ENCODE assay signal across 2 cellular contexts in the genomic region with DNA sequence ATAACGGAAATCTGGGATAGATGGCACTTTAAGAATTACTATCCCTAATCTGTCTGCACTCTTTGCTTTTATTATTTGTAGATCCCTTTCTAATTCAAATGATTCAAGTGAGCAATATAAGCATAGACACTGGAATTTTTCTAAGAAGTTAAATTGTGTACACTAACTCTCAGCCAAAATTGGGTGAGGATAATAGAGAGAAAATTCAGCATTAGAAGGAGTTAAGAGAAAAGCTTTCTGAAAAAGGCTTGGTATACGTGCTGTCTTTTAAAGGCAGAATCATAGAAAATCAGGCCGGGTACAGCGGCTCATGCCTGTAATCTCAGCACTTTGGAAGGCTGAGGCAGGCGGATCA.
TF ChIP-seq lines count a peak whose summit lies in the region.

No MANE protein-coding gene starts in this region.

TF ChIP-seq in GM23338, 12 proteins besides CTCF, POLR2A, EP300 and RAD21 (continues in another document):
- TF ChIP-seq CREB1 (CRISPR knock-in tag; IDR thresholded peaks at IDR 0.05; ENCODE audit: low read depth) (no peak), ZNF114 (CRISPR knock-in tag; IDR thresholded peaks at IDR 0.05) (no peak), EZH2phosphoT487 (IDR thresholded peaks at IDR 0.05; ENCODE audit: unreplicated experiment) (no peak), NANOG (IDR thresholded peaks at IDR 0.05; ENCODE audit: borderline replicate concordance) (no peak), EZH2 (IDR thresholded peaks at IDR 0.05; ENCODE audit: low read depth, unreplicated experiment) (no peak), JUNB (IDR thresholded peaks at IDR 0.05; ENCODE audit: unreplicated experiment) (no peak), ZNF331 (CRISPR knock-in tag; IDR thresholded peaks at IDR 0.05; ENCODE audit: low read depth) (no peak)
- TF ChIP-seq, protein P1, sequence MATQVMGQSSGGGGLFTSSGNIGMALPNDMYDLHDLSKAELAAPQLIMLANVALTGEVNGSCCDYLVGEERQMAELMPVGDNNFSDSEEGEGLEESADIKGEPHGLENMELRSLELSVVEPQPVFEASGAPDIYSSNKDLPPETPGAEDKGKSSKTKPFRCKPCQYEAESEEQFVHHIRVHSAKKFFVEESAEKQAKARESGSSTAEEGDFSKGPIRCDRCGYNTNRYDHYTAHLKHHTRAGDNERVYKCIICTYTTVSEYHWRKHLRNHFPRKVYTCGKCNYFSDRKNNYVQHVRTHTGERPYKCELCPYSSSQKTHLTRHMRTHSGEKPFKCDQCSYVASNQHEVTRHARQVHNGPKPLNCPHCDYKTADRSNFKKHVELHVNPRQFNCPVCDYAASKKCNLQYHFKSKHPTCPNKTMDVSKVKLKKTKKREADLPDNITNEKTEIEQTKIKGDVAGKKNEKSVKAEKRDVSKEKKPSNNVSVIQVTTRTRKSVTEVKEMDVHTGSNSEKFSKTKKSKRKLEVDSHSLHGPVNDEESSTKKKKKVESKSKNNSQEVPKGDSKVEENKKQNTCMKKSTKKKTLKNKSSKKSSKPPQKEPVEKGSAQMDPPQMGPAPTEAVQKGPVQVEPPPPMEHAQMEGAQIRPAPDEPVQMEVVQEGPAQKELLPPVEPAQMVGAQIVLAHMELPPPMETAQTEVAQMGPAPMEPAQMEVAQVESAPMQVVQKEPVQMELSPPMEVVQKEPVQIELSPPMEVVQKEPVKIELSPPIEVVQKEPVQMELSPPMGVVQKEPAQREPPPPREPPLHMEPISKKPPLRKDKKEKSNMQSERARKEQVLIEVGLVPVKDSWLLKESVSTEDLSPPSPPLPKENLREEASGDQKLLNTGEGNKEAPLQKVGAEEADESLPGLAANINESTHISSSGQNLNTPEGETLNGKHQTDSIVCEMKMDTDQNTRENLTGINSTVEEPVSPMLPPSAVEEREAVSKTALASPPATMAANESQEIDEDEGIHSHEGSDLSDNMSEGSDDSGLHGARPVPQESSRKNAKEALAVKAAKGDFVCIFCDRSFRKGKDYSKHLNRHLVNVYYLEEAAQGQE (IDR thresholded peaks at IDR 0.05; ENCODE audit: unreplicated experiment) = no peak
- TF ChIP-seq, protein P2, sequence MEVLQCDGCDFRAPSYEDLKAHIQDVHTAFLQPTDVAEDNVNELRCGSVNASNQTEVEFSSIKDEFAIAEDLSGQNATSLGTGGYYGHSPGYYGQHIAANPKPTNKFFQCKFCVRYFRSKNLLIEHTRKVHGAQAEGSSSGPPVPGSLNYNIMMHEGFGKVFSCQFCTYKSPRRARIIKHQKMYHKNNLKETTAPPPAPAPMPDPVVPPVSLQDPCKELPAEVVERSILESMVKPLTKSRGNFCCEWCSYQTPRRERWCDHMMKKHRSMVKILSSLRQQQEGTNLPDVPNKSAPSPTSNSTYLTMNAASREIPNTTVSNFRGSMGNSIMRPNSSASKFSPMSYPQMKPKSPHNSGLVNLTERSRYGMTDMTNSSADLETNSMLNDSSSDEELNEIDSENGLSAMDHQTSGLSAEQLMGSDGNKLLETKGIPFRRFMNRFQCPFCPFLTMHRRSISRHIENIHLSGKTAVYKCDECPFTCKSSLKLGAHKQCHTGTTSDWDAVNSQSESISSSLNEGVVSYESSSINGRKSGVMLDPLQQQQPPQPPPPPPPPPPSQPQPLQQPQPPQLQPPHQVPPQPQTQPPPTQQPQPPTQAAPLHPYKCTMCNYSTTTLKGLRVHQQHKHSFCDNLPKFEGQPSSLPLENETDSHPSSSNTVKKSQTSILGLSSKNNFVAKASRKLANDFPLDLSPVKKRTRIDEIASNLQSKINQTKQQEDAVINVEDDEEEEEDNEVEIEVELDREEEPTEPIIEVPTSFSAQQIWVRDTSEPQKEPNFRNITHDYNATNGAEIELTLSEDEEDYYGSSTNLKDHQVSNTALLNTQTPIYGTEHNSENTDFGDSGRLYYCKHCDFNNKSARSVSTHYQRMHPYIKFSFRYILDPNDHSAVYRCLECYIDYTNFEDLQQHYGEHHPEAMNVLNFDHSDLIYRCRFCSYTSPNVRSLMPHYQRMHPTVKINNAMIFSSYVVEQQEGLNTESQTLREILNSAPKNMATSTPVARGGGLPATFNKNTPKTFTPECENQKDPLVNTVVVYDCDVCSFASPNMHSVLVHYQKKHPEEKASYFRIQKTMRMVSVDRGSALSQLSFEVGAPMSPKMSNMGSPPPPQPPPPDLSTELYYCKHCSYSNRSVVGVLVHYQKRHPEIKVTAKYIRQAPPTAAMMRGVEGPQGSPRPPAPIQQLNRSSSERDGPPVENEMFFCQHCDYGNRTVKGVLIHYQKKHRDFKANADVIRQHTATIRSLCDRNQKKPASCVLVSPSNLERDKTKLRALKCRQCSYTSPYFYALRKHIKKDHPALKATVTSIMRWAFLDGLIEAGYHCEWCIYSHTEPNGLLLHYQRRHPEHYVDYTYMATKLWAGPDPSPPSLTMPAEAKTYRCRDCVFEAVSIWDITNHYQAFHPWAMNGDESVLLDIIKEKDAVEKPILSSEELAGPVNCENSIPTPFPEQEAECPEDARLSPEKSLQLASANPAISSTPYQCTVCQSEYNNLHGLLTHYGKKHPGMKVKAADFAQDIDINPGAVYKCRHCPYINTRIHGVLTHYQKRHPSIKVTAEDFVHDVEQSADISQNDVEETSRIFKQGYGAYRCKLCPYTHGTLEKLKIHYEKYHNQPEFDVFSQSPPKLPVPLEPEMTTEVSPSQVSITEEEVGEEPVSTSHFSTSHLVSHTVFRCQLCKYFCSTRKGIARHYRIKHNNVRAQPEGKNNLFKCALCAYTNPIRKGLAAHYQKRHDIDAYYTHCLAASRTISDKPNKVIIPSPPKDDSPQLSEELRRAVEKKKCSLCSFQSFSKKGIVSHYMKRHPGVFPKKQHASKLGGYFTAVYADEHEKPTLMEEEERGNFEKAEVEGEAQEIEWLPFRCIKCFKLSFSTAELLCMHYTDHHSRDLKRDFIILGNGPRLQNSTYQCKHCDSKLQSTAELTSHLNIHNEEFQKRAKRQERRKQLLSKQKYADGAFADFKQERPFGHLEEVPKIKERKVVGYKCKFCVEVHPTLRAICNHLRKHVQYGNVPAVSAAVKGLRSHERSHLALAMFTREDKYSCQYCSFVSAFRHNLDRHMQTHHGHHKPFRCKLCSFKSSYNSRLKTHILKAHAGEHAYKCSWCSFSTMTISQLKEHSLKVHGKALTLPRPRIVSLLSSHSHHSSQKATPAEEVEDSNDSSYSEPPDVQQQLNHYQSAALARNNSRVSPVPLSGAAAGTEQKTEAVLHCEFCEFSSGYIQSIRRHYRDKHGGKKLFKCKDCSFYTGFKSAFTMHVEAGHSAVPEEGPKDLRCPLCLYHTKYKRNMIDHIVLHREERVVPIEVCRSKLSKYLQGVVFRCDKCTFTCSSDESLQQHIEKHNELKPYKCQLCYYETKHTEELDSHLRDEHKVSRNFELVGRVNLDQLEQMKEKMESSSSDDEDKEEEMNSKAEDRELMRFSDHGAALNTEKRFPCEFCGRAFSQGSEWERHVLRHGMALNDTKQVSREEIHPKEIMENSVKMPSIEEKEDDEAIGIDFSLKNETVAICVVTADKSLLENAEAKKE (CRISPR knock-in tag; IDR thresholded peaks at IDR 0.05) = no peak
- TF ChIP-seq, protein P3, sequence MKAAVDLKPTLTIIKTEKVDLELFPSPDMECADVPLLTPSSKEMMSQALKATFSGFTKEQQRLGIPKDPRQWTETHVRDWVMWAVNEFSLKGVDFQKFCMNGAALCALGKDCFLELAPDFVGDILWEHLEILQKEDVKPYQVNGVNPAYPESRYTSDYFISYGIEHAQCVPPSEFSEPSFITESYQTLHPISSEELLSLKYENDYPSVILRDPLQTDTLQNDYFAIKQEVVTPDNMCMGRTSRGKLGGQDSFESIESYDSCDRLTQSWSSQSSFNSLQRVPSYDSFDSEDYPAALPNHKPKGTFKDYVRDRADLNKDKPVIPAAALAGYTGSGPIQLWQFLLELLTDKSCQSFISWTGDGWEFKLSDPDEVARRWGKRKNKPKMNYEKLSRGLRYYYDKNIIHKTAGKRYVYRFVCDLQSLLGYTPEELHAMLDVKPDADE (IDR thresholded peaks at IDR 0.05) = no peak

TF ChIP-seq in IMR-90, 13 proteins besides CTCF, POLR2A, EP300 and RAD21:
- TF ChIP-seq SMC3 (IDR thresholded peaks at IDR 0.05; ENCODE audit: low read depth, low read length) (no peak), BHLHE40 (IDR thresholded peaks at IDR 0.05; ENCODE audit: low read depth, low read length) (no peak), MAZ (IDR thresholded peaks at IDR 0.05; ENCODE audit: borderline replicate concordance, low read depth, low read length) (no peak), NFE2L2 (IDR thresholded peaks at IDR 0.05; ENCODE audit: low read depth, low read length) (no peak), MXI1 (IDR thresholded peaks at IDR 0.05; ENCODE audit: borderline replicate concordance, low read depth, low read length) (no peak), CHD1 (IDR thresholded peaks at IDR 0.05; ENCODE audit: low read depth, low read length) (no peak), FOS (IDR thresholded peaks at IDR 0.05; ENCODE audit: low read depth, low read length) (no peak), CEBPB (IDR thresholded peaks at IDR 0.05; ENCODE audit: low read depth, low read length) (no peak), RCOR1 (IDR thresholded peaks at IDR 0.05; ENCODE audit: insufficient replicate concordance, low read length) (no peak), RFX5 (IDR thresholded peaks at IDR 0.05; ENCODE audit: low read depth, low read length) (no peak), MAFK (IDR thresholded peaks at IDR 0.05; ENCODE audit: low read depth, low read length) (no peak)
- TF ChIP-seq, protein P4, sequence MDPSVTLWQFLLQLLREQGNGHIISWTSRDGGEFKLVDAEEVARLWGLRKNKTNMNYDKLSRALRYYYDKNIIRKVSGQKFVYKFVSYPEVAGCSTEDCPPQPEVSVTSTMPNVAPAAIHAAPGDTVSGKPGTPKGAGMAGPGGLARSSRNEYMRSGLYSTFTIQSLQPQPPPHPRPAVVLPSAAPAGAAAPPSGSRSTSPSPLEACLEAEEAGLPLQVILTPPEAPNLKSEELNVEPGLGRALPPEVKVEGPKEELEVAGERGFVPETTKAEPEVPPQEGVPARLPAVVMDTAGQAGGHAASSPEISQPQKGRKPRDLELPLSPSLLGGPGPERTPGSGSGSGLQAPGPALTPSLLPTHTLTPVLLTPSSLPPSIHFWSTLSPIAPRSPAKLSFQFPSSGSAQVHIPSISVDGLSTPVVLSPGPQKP (IDR thresholded peaks at IDR 0.05; ENCODE audit: borderline replicate concordance, low read depth, low read length) = no peak
- TF ChIP-seq, protein P5, sequence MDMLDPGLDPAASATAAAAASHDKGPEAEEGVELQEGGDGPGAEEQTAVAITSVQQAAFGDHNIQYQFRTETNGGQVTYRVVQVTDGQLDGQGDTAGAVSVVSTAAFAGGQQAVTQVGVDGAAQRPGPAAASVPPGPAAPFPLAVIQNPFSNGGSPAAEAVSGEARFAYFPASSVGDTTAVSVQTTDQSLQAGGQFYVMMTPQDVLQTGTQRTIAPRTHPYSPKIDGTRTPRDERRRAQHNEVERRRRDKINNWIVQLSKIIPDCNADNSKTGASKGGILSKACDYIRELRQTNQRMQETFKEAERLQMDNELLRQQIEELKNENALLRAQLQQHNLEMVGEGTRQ (IDR thresholded peaks at IDR 0.05; ENCODE audit: low read depth, low read length) = no peak
